1 cellular context compared by ENCODE assay signal in the genomic region with DNA sequence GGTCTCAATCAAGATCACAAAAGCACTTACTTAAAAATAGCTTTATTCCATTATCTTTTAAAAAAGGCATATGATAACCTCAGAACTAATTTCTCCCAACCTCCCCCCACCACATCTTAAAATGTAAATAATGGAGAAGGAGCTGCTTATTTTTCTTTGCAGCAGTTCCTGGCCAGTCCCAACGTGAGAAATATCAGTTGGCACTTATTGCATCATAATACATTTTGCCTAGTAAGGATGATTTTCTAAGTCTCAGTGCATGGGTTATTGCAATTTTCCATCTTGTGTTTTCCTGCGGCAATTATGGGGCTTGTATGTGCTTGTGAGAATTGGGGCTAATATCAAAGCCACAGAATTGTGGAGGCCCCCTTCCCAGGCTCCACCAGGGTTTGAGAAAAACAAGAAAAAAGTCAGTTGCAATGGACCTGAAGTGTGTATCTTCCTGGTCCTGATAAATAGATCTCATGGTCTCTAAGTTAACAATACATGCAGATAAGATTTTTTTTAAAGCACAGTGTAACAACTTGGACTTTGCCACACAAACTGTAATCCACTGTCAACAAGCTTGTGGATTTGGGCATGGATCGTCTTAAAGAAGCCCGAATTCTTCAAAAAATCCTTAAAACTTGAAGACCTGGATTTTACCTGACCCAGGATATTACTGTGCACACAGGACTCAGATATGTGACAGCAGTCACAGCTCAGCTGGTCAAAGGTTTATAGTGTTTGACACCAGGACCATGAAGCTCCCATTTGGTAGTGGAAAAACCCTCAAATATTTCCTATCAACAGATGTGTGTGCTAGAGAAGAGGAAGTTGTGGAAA.
TF ChIP-seq lines count a peak whose summit lies in the region.

No MANE protein-coding gene starts in this region.

TF ChIP-seq in endothelial cell of umbilical vein, 7 proteins besides CTCF, POLR2A, EP300 and RAD21:
- TF ChIP-seq, protein P1, sequence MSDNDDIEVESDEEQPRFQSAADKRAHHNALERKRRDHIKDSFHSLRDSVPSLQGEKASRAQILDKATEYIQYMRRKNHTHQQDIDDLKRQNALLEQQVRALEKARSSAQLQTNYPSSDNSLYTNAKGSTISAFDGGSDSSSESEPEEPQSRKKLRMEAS (IDR thresholded peaks at IDR 0.05; ENCODE audit: insufficient read depth, insufficient read length): no peak
- TF ChIP-seq POLR2AphosphoS5 (IDR thresholded peaks at IDR 0.05; ENCODE audit: insufficient read depth, low read depth, low read length) (no peak), JUN (IDR thresholded peaks at IDR 0.05; ENCODE audit: borderline replicate concordance, insufficient read depth, insufficient read length, low read depth) (no peak), GATA2 (IDR thresholded peaks at IDR 0.05; ENCODE audit: insufficient read depth, insufficient read length, low read depth, low read length) (no peak), FOS (IDR thresholded peaks at IDR 0.05; ENCODE audit: borderline replicate concordance, insufficient read depth, low read length) (no peak), EZH2 (IDR thresholded peaks at IDR 0.05; ENCODE audit: borderline replicate concordance, low read depth, low read length, severe bottlenecking) (no peak), MYC (IDR thresholded peaks at IDR 0.05; ENCODE audit: low read depth, low read length) (no peak)
